1 cellular context compared by ENCODE assay signal in genomic region chr11:126189109-126189929, GRCh38.
TF ChIP-seq lines count a peak whose summit lies in the region.

No MANE protein-coding gene starts in this region.

TF ChIP-seq in HepG2, 621 proteins besides CTCF, POLR2A, EP300 and RAD21 (continued from another document):
- TF ChIP-seq, protein P1, sequence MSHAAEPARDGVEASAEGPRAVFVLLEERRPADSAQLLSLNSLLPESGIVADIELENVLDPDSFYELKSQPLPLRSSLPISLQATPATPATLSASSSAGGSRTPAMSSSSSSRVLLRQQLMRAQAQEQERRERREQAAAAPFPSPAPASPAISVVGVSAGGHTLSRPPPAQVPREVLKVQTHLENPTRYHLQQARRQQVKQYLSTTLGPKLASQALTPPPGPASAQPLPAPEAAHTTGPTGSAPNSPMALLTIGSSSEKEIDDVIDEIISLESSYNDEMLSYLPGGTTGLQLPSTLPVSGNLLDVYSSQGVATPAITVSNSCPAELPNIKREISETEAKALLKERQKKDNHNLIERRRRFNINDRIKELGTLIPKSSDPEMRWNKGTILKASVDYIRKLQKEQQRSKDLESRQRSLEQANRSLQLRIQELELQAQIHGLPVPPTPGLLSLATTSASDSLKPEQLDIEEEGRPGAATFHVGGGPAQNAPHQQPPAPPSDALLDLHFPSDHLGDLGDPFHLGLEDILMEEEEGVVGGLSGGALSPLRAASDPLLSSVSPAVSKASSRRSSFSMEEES (CRISPR knock-in tag; IDR thresholded peaks at IDR 0.05) = peak; percentile 89
- no peak for TF ChIP-seq SYNCRIP (IDR thresholded peaks at IDR 0.05; ENCODE audit: insufficient read depth, low read depth, low read length)
- no peak for TF ChIP-seq ZBTB42 (CRISPR knock-in tag; IDR thresholded peaks at IDR 0.05)
- TF ChIP-seq, protein P2, sequence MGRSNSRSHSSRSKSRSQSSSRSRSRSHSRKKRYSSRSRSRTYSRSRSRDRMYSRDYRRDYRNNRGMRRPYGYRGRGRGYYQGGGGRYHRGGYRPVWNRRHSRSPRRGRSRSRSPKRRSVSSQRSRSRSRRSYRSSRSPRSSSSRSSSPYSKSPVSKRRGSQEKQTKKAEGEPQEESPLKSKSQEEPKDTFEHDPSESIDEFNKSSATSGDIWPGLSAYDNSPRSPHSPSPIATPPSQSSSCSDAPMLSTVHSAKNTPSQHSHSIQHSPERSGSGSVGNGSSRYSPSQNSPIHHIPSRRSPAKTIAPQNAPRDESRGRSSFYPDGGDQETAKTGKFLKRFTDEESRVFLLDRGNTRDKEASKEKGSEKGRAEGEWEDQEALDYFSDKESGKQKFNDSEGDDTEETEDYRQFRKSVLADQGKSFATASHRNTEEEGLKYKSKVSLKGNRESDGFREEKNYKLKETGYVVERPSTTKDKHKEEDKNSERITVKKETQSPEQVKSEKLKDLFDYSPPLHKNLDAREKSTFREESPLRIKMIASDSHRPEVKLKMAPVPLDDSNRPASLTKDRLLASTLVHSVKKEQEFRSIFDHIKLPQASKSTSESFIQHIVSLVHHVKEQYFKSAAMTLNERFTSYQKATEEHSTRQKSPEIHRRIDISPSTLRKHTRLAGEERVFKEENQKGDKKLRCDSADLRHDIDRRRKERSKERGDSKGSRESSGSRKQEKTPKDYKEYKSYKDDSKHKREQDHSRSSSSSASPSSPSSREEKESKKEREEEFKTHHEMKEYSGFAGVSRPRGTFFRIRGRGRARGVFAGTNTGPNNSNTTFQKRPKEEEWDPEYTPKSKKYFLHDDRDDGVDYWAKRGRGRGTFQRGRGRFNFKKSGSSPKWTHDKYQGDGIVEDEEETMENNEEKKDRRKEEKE (IDR thresholded peaks at IDR 0.05) = no peak
- no peak for TF ChIP-seq MXD4 (CRISPR knock-in tag; IDR thresholded peaks at IDR 0.05)
- peak; percentile 45; the same call in 1 of the 2 replicates for TF ChIP-seq NFYC (CRISPR knock-in tag; IDR thresholded peaks at IDR 0.05)
